8 cellular contexts compared by ENCODE assay signal in the genomic region with DNA sequence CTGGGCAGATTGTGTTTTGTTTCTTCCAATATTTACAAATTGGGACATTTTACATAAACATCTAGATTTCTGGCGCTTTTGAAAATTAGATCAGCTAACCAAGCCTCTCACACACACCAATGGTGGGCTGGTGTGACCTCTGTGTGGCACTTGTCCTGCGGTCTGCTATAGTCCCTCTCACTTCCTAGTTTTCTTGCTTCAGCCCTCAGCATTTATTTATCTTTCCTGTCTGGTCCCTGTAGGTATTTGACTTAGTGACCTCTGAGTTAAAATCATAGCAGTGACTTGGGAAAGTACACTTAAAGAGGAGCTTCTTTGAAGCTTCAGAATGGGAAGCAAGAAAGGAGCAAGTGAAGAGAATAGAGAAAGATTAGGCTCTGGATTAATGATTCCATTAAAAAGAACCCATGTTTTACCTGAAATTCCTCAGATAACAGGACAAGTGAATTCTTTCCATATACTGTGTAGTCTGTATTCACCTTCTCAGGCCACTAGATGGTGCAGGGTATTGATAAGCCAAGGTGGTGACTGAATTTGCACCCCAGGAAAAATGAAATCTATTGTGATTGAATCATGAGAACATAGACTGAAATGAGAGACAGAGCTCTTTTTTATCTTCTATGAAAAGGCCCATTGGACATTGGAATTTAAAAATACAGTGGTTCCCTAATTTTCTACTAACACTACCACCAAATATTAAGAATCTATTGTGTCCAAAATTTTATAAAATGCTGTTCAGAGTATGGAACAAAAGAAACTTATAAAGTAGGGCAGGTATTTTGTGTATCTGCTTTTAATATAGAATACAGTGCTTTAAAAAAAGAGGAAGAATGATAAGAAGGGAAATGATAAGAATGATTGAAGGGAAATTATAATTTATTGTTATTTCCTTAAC. TPM values are rescaled to one million over a fixed set of nuclear protein-coding genes. Genes with fewer than 3 reads are reported as not detected.
DNase-seq lines count a peak whose midpoint lies in the region; ATAC-seq and TF ChIP-seq lines count a peak whose summit lies in the region.

No MANE protein-coding gene starts in this region.

- intact Hi-C loops in CD4-positive, alpha-beta memory T cell (cut with micrococcal nuclease) = loop anchor here (1.0 to 10.0 kb wide), 6 partner anchors 9 to 484 kb away; partner anchors contain the start of gene GFI1
- intact Hi-C loops in ascending aorta (cut with DNase I) = loop anchor here (10.0 kb wide), 1 partner anchor 876 kb away; no protein-coding TSS in a partner anchor

- peaks cover 16 to 32% (median 23%) of the 10 kb centered on the region in 4 donors for H3K4me1 Mint-ChIP-seq in CD4-positive, alpha-beta memory T cell
- peaks cover 20% of the 10 kb centered on the region for H3K4me1 Mint-ChIP-seq in WTC11

- POLR2A ChIA-PET in CD4-positive, alpha-beta memory T cell (lab: Charles Lee; ENCODE audit: partially characterized antibody) = interaction anchor here (0.5 to 11.5 kb wide), 10 partner anchors 8 to 111 kb away, joined by 3 to 244 read pairs (median 3); partner anchors contain the start of gene MTF2
- POLR2A ChIA-PET in WTC11 (lab: Charles Lee) = no interaction called here

- no peaks in the 10 kb centered on the region for H3K27me3 Mint-ChIP-seq in CD4-positive, alpha-beta memory T cell
- H3K27me3 Mint-ChIP-seq in WTC11 (ENCODE audit: low read depth) = peaks cover 36% of the 10 kb centered on the region

- H3K36me3 Mint-ChIP-seq in CD4-positive, alpha-beta memory T cell = no peaks in the 10 kb centered on the region
- no peaks in the 10 kb centered on the region for H3K36me3 Mint-ChIP-seq in WTC11

- H3K27me3 ChIP-seq in CD4-positive, alpha-beta memory T cell (ENCODE audit: insufficient read depth, low read length) = no peaks in the 10 kb centered on the region
- H3K27me3 ChIP-seq in lung (ENCODE audit: control insufficient read depth, insufficient read depth) = no peaks in the 10 kb centered on the region
- no peaks in the 10 kb centered on the region for H3K27me3 ChIP-seq in ascending aorta

- peak in 4 of 5 donors; percentile 41 to 50 (median 46) for DNase-seq in CD4-positive, alpha-beta memory T cell
- no peak for DNase-seq in WTC11 (ENCODE audit: low spot score)
- DNase-seq in lung (ENCODE audit: low spot score) = no peak
- DNase-seq in mesenteric fat pad (ENCODE audit: low spot score) = no peak
- DNase-seq in KG1 (lab: John Stamatoyannopoulos, UW) = no peak
- no peak for DNase-seq in ascending aorta (ENCODE audit: low spot score in 2 of 2)

- TF ChIP-seq CTCF in WTC11 (IDR thresholded peaks at IDR 0.05) (no peak), lung (IDR thresholded peaks at IDR 0.05; ENCODE audit: control extremely low read depth, extremely low read depth) (peak; percentile 17), ascending aorta (IDR thresholded peaks at IDR 0.05) (peak in 1 of 3 experiments; percentile 28)

- H3K4me1 ChIP-seq in CD4-positive, alpha-beta memory T cell (ENCODE audit: insufficient read depth, low read length) = peaks cover 56% of the 10 kb centered on the region
- H3K4me1 ChIP-seq in lung (ENCODE audit: control insufficient read depth in 2 of 2, insufficient read depth in 2 of 2, low read length in 2 of 2) = no peaks in the 10 kb centered on the region
- peaks cover 0 to 5% of the 10 kb centered on the region in 2 donors for H3K4me1 ChIP-seq in ascending aorta

- no peaks in the 10 kb centered on the region for H3K36me3 ChIP-seq in CD4-positive, alpha-beta memory T cell (ENCODE audit: insufficient read depth, low read length)
- no peaks in the 10 kb centered on the region for H3K36me3 ChIP-seq in lung (ENCODE audit: control insufficient read depth in 2 of 2, insufficient read depth in 2 of 2, low read length in 2 of 2)
- H3K36me3 ChIP-seq in ascending aorta = no peaks in the 10 kb centered on the region

- no peaks in the 10 kb centered on the region for H3K9me3 Mint-ChIP-seq in CD4-positive, alpha-beta memory T cell
- no peaks in the 10 kb centered on the region for H3K9me3 Mint-ChIP-seq in WTC11

- H3K27ac Mint-ChIP-seq in CD4-positive, alpha-beta memory T cell = peak overlapping the region; percentile 6 to 82 (median 49)
- H3K27ac Mint-ChIP-seq in WTC11 = no peak overlapping the region

- peak overlapping the region in 1 of 8 donors; percentile 57 for H3K4me3 Mint-ChIP-seq in CD4-positive, alpha-beta memory T cell
- H3K4me3 Mint-ChIP-seq in WTC11 = no peak overlapping the region

- H3K4me3 ChIP-seq in CD4-positive, alpha-beta memory T cell (ENCODE audit: low read length in 2 of 2) = no peak overlapping the region
- H3K4me3 ChIP-seq in lung (no peak overlapping the region), ascending aorta (no peak overlapping the region)

- CTCF ChIA-PET in CD4-positive, alpha-beta memory T cell (lab: Charles Lee; ENCODE audit: partially characterized antibody) = interaction anchor here (0.6 to 18.7 kb wide), 30 partner anchors 8 to 132 kb away, joined by 3 to 433 read pairs (median 4); no protein-coding TSS in a partner anchor
- CTCF ChIA-PET in WTC11 (lab: Charles Lee) = interaction anchor here (3.6 kb wide), 1 partner anchor 26 kb away, joined by 16 read pairs; no protein-coding TSS in a partner anchor

- H3K9me3 ChIP-seq in CD4-positive, alpha-beta memory T cell (ENCODE audit: control insufficient read depth in 1 of 2, low read length in 2 of 2) = no peaks in the 10 kb centered on the region
- H3K9me3 ChIP-seq in lung (ENCODE audit: control insufficient read depth in 2 of 2, insufficient read depth in 1 of 2, low read length in 1 of 2) = no peaks in the 10 kb centered on the region
- H3K9me3 ChIP-seq in ascending aorta = no peaks in the 10 kb centered on the region

- 27 to 30% methylated on average over 2 of the region's 2 CpGs for WGBS in lung, 2 donors

- ATAC-seq in GM18520 (IDR thresholded peaks at IDR 0.05; ENCODE audit: unreplicated experiment) (peak; percentile 56), HG03378 (IDR thresholded peaks at IDR 0.05; ENCODE audit: unreplicated experiment) (peak; percentile 51), WTC11 (peak; percentile 76), lung (ENCODE audit: insufficient read depth, low FRiP score) (no peak)

- no peak overlapping the region for H3K27ac ChIP-seq in CD4-positive, alpha-beta memory T cell (ENCODE audit: low read depth, low read length)
- H3K27ac ChIP-seq in lung (ENCODE audit: low read depth in 1 of 2, low read length in 1 of 2) (no peak overlapping the region), ascending aorta (no peak overlapping the region)

TF ChIP-seq in WTC11, 78 proteins besides CTCF, POLR2A, EP300 and RAD21 (continues in another document):
- TF ChIP-seq TP53 (CRISPR knock-in tag; IDR thresholded peaks at IDR 0.05) (no peak), ZNF396 (CRISPR knock-in tag; IDR thresholded peaks at IDR 0.05; ENCODE audit: borderline replicate concordance) (no peak), ZNF263 (CRISPR knock-in tag; IDR thresholded peaks at IDR 0.05; ENCODE audit: low read depth) (no peak), MXD4 (CRISPR knock-in tag; IDR thresholded peaks at IDR 0.05; ENCODE audit: borderline replicate concordance) (no peak), ZNF219 (CRISPR knock-in tag; IDR thresholded peaks at IDR 0.05; ENCODE audit: borderline replicate concordance) (no peak), CREB1 (CRISPR knock-in tag; IDR thresholded peaks at IDR 0.05) (no peak), SOX15 (CRISPR knock-in tag; IDR thresholded peaks at IDR 0.05) (no peak), OVOL2 (CRISPR knock-in tag; IDR thresholded peaks at IDR 0.05; ENCODE audit: borderline replicate concordance) (no peak), ELF4 (CRISPR knock-in tag; IDR thresholded peaks at IDR 0.05; ENCODE audit: low read depth) (no peak), JUN (CRISPR knock-in tag; IDR thresholded peaks at IDR 0.05) (no peak)
- TF ChIP-seq, protein P1, sequence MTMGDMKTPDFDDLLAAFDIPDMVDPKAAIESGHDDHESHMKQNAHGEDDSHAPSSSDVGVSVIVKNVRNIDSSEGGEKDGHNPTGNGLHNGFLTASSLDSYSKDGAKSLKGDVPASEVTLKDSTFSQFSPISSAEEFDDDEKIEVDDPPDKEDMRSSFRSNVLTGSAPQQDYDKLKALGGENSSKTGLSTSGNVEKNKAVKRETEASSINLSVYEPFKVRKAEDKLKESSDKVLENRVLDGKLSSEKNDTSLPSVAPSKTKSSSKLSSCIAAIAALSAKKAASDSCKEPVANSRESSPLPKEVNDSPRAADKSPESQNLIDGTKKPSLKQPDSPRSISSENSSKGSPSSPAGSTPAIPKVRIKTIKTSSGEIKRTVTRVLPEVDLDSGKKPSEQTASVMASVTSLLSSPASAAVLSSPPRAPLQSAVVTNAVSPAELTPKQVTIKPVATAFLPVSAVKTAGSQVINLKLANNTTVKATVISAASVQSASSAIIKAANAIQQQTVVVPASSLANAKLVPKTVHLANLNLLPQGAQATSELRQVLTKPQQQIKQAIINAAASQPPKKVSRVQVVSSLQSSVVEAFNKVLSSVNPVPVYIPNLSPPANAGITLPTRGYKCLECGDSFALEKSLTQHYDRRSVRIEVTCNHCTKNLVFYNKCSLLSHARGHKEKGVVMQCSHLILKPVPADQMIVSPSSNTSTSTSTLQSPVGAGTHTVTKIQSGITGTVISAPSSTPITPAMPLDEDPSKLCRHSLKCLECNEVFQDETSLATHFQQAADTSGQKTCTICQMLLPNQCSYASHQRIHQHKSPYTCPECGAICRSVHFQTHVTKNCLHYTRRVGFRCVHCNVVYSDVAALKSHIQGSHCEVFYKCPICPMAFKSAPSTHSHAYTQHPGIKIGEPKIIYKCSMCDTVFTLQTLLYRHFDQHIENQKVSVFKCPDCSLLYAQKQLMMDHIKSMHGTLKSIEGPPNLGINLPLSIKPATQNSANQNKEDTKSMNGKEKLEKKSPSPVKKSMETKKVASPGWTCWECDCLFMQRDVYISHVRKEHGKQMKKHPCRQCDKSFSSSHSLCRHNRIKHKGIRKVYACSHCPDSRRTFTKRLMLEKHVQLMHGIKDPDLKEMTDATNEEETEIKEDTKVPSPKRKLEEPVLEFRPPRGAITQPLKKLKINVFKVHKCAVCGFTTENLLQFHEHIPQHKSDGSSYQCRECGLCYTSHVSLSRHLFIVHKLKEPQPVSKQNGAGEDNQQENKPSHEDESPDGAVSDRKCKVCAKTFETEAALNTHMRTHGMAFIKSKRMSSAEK (CRISPR knock-in tag; IDR thresholded peaks at IDR 0.05; ENCODE audit: borderline replicate concordance) = no peak
- TF ChIP-seq, protein P2, sequence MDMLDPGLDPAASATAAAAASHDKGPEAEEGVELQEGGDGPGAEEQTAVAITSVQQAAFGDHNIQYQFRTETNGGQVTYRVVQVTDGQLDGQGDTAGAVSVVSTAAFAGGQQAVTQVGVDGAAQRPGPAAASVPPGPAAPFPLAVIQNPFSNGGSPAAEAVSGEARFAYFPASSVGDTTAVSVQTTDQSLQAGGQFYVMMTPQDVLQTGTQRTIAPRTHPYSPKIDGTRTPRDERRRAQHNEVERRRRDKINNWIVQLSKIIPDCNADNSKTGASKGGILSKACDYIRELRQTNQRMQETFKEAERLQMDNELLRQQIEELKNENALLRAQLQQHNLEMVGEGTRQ (CRISPR knock-in tag; IDR thresholded peaks at IDR 0.05) = no peak

RNA-seq across cellular contexts. Expression of gene DIPK1A, which starts 7.1 kb away (rescaled TPM):
- 10 to 100 TPM; 14.5 to 15.8 TPM for total RNA-seq in CD4-positive, alpha-beta memory T cell
- polyA plus RNA-seq in CD4-positive, alpha-beta memory T cell = 10 to 100 TPM; 24.0 to 29.1 TPM
- total RNA-seq in WTC11 (2021) (4.4 to 4.8 TPM (median 4.7 TPM) in 3 replicates), lung (1 to 10 TPM; 5.9 to 8.0 TPM), mesenteric fat pad (25.9 TPM), ascending aorta (7.0 TPM)
- 1 to 10 TPM; 2.3 TPM for polyA plus RNA-seq in lung

Comparison
In these comparisons a context has a peak if more than half of its experiments do, and no peak if none do; other contexts are left out.
1. DNase-seq: peak in CD4-positive, alpha-beta memory T cell (4 of 5); none in WTC11 (single experiment), lung (single experiment), mesenteric fat pad (single experiment), KG1 (single experiment) and ascending aorta (0 of 2).